Comparison of ENCODE assay signal across 8 cellular contexts in the genomic region with DNA sequence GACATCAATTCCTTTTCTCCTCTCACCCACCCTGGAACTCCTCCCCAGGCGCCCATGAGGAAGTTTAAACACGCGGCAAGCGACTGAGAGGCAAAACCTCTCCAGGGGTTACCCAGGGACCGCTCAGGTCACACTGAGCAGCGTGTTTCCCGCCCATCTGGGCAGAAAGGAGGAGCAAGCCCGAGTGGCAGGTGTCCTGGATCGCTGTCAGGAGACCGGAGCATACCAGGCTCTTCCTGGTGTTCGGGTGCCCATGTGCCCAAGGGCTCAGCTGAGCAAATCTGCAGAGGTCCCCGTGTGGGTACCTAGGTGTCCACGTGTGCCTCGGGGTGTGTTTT. TPM values are rescaled to one million over a fixed set of nuclear protein-coding genes. Genes with fewer than 3 reads are reported as not detected.
DNase-seq lines count a peak whose midpoint lies in the region; ATAC-seq, FAIRE-seq and TF ChIP-seq lines count a peak whose summit lies in the region.

No MANE protein-coding gene starts in this region.

- H3K79me2 ChIP-seq in endothelial cell of umbilical vein (ENCODE audit: control insufficient read depth, insufficient read depth, low read length), result peaks cover 8% of the 10 kb centered on the region

- H3K27me3 Mint-ChIP-seq in naive thymus-derived CD4-positive, alpha-beta T cell, result peaks cover 0 to 2% (median 0%) of the 10 kb centered on the region in 5 donors
- no peaks in the 10 kb centered on the region for H3K27me3 Mint-ChIP-seq in type B pancreatic cell

- H3K27ac Mint-ChIP-seq in naive thymus-derived CD4-positive, alpha-beta T cell, result peak overlapping the region; percentile 99 to 100 (median 100)
- H3K27ac Mint-ChIP-seq in type B pancreatic cell, result peak overlapping the region; percentile 98

- H3K9me3 ChIP-seq in HAP-1 (no peaks in the 10 kb centered on the region; the same call in 1 of the 2 replicates), MG63 (no peaks in the 10 kb centered on the region), endothelial cell of umbilical vein (replicated peaks; ENCODE audit: control insufficient read depth, insufficient read depth, low read length) (no peaks in the 10 kb centered on the region)
- H3K9me3 ChIP-seq in naive thymus-derived CD4-positive, alpha-beta T cell (ENCODE audit: control insufficient read depth in 2 of 3, low read length in 3 of 3), result no peaks in the 10 kb centered on the region

- DNase-seq in GM10248 (ENCODE audit: extremely low spot score), result peak; percentile 37
- DNase-seq in HAP-1 (ENCODE audit: low spot score in 2 of 2), result peak; percentile 32 to 74
- peak; percentile 43 for DNase-seq in MG63
- peak; percentile 77 for DNase-seq in SW480 (ENCODE audit: low spot score)
- no peak for DNase-seq in endothelial cell of umbilical vein (ENCODE audit: low read depth, low spot score)
- peak in 2 of 9 donors; percentile 38 to 59 for DNase-seq in naive thymus-derived CD4-positive, alpha-beta T cell
- DNase-seq in type B pancreatic cell (ENCODE audit: extremely low spot score, unreplicated experiment), result no peak

- peak overlapping the region; percentile 83 for H3K4me2 ChIP-seq in endothelial cell of umbilical vein (ENCODE audit: insufficient read depth, low read length)

- no peak overlapping the region for H3K27ac ChIP-seq in endothelial cell of umbilical vein (ENCODE audit: insufficient read depth, low read depth, low read length)
- H3K27ac ChIP-seq in naive thymus-derived CD4-positive, alpha-beta T cell (ENCODE audit: low read depth, low read length), result peak overlapping the region; percentile 90

- H3K27me3 ChIP-seq in HAP-1 (ENCODE audit: low read depth) (no peaks in the 10 kb centered on the region), MG63 (no peaks in the 10 kb centered on the region), endothelial cell of umbilical vein (ENCODE audit: control insufficient read depth in 2 of 2, insufficient read depth in 2 of 2, low read length in 2 of 2) (no peaks in the 10 kb centered on the region)
- H3K27me3 ChIP-seq in naive thymus-derived CD4-positive, alpha-beta T cell (ENCODE audit: control insufficient read depth in 2 of 2, insufficient read depth in 2 of 2, low read length in 2 of 2), result no peaks in the 10 kb centered on the region

- peak overlapping the region; percentile 96 to 100 (median 100) for H3K4me3 Mint-ChIP-seq in naive thymus-derived CD4-positive, alpha-beta T cell
- peak overlapping the region; percentile 99 for H3K4me3 Mint-ChIP-seq in type B pancreatic cell

- H3K9me1 ChIP-seq in endothelial cell of umbilical vein (replicated peaks; ENCODE audit: control insufficient read depth, extremely low read depth, insufficient read depth, low read length), result no peaks in the 10 kb centered on the region

- peaks cover 6 to 27% (median 15%) of the 10 kb centered on the region in 7 donors for H3K4me1 Mint-ChIP-seq in naive thymus-derived CD4-positive, alpha-beta T cell
- H3K4me1 Mint-ChIP-seq in type B pancreatic cell (ENCODE audit: unreplicated experiment), result peaks cover 10% of the 10 kb centered on the region

- H3K4me3 ChIP-seq in HAP-1 (peak overlapping the region; percentile 93), MG63 (peak overlapping the region; percentile 68), endothelial cell of umbilical vein (replicated peaks in 1 of 3; ENCODE audit: insufficient read depth in 1 of 3, low read depth in 1 of 3, low read length in 3 of 3) (peak overlapping the region; percentile 66 to 85 (median 75))
- H3K4me3 ChIP-seq in naive thymus-derived CD4-positive, alpha-beta T cell (ENCODE audit: low read length), result peak overlapping the region; percentile 84

- FAIRE-seq in endothelial cell of umbilical vein (lab: Jason Lieb, UNC), result no peak

- no peak for TF ChIP-seq POLR2A in endothelial cell of umbilical vein (IDR thresholded peaks at IDR 0.05; ENCODE audit: low read depth, low read length)

- dilution Hi-C loops in endothelial cell of umbilical vein (cut with MboI; ENCODE audit: extremely low pct_ligation_motif_present, low sequenced_read_pairs), result no loop called here

- peaks cover 0 to 9% (median 5%) of the 10 kb centered on the region in 5 donors for H3K36me3 Mint-ChIP-seq in naive thymus-derived CD4-positive, alpha-beta T cell
- H3K36me3 Mint-ChIP-seq in type B pancreatic cell, result no peaks in the 10 kb centered on the region

- TSS peak; percentile 41 for BruUV-seq in endothelial cell of umbilical vein (replicated peaks; lab: Mats Ljungman, UMichigan)

- peaks cover 11% of the 10 kb centered on the region for H3K4me1 ChIP-seq in HAP-1
- H3K4me1 ChIP-seq in endothelial cell of umbilical vein (ENCODE audit: control insufficient read depth, extremely low read depth, insufficient read depth, low read length), result peaks cover 8% of the 10 kb centered on the region
- H3K4me1 ChIP-seq in naive thymus-derived CD4-positive, alpha-beta T cell (ENCODE audit: control insufficient read depth in 2 of 2, insufficient read depth in 2 of 2, low read length in 2 of 2), result peaks cover 0 to 6% of the 10 kb centered on the region in 2 donors

- CTCF ChIA-PET in GM10248 (lab: Yijun Ruan, JAX), result interaction anchor here (0.7 to 13.0 kb wide), 29 partner anchors 8 to 230 kb away, joined by 3 to 108 read pairs (median 5); a partner anchor contains a TSS
- CTCF ChIA-PET in endothelial cell of umbilical vein (lab: Charles Lee), result interaction anchor here (0.8 to 2.4 kb wide), 11 partner anchors 19 to 228 kb away, joined by 3 to 68 read pairs (median 6); a partner anchor contains a TSS
- CTCF ChIA-PET in naive thymus-derived CD4-positive, alpha-beta T cell (lab: Charles Lee), result interaction anchor here (0.6 to 2.9 kb wide), 16 partner anchors 16 to 953 kb away, joined by 3 to 19 read pairs (median 4); a partner anchor contains a TSS

- intact Hi-C loops in endothelial cell of umbilical vein (cut with micrococcal nuclease), result loop anchor here (1.0 to 2.0 kb wide), 4 partner anchors 18 to 227 kb away; a partner anchor contains a TSS
- intact Hi-C loops in naive thymus-derived CD4-positive, alpha-beta T cell (cut with micrococcal nuclease), result loop anchor here (1.0 to 2.0 kb wide), 16 partner anchors 17 to 691 kb away; a partner anchor contains a TSS

- ATAC-seq in naive thymus-derived CD4-positive, alpha-beta T cell, result peak; percentile 5
- ATAC-seq in HG02840 (IDR thresholded peaks at IDR 0.05; ENCODE audit: low FRiP score, unreplicated experiment), result no peak

- peak overlapping the region; percentile 85 for H2AFZ ChIP-seq in endothelial cell of umbilical vein (ENCODE audit: low read depth, low read length)

- H4K20me1 ChIP-seq in endothelial cell of umbilical vein (replicated peaks; ENCODE audit: control insufficient read depth, extremely low read depth, insufficient read depth, low read length), result no peaks in the 10 kb centered on the region

- POLR2A ChIA-PET in GM10248 (lab: Yijun Ruan, JAX), result interaction anchor here (0.5 to 1.8 kb wide), 19 partner anchors 10 to 415 kb away, joined by 3 to 27 read pairs (median 4); a partner anchor contains a TSS
- POLR2A ChIA-PET in endothelial cell of umbilical vein (lab: Charles Lee), result interaction anchor here (0.6 to 1.7 kb wide), 7 partner anchors 11 to 151 kb away, joined by 3 to 17 read pairs (median 4); a partner anchor contains a TSS
- POLR2A ChIA-PET in naive thymus-derived CD4-positive, alpha-beta T cell (lab: Charles Lee), result interaction anchor here (0.6 to 3.9 kb wide), 24 partner anchors 10 to 488 kb away, joined by 3 to 73 read pairs (median 3); a partner anchor contains a TSS

- in situ Hi-C loops in HAP-1 (cut with MboI; ENCODE audit: low sequenced_read_pairs), result no loop called here

- peaks cover 29% of the 10 kb centered on the region for H3K36me3 ChIP-seq in HAP-1 (replicated peaks)
- peaks cover 26% of the 10 kb centered on the region for H3K36me3 ChIP-seq in MG63
- H3K36me3 ChIP-seq in endothelial cell of umbilical vein (ENCODE audit: control insufficient read depth in 2 of 2, extremely low read depth in 1 of 2, insufficient read depth in 2 of 2, low read length in 2 of 2), result peaks cover 0 to 10% of the 10 kb centered on the region in 2 experiments
- peaks cover 0 to 18% (median 0%) of the 10 kb centered on the region in 3 experiments for H3K36me3 ChIP-seq in naive thymus-derived CD4-positive, alpha-beta T cell (ENCODE audit: control insufficient read depth in 2 of 3, insufficient read depth in 3 of 3, low read length in 3 of 3)

- TF ChIP-seq CTCF in GM10248 (IDR thresholded peaks at IDR 0.05; ENCODE audit: control extremely low read depth, extremely low read depth, low read depth, missing control alignments) (no peak), endothelial cell of umbilical vein (IDR thresholded peaks at IDR 0.05; ENCODE audit: extremely low read depth in 1 of 2, insufficient read depth in 1 of 2, low read depth in 1 of 2, low read length in 2 of 2) (no peak), type B pancreatic cell (conservative IDR thresholded peaks at IDR 0.05) (no peak)

- peak overlapping the region; percentile 72 for H3K9ac ChIP-seq in endothelial cell of umbilical vein (replicated peaks; ENCODE audit: extremely low read depth, insufficient read depth, low read length)

- H3K9me3 Mint-ChIP-seq in naive thymus-derived CD4-positive, alpha-beta T cell, result no peaks in the 10 kb centered on the region
- H3K9me3 Mint-ChIP-seq in type B pancreatic cell, result no peaks in the 10 kb centered on the region

RNA-seq across cellular contexts. Expression of a gene that starts 0.5 kb away (rescaled TPM):
- 17.8 and 21.7 TPM in 2 replicates for total RNA-seq in MG63 (2014; rRNA removed; shearing (Covaris generic); ENCODE audit: low replicate concordance)
- 16.8 and 20.9 TPM in 2 replicates for total RNA-seq in endothelial cell of umbilical vein
- polyA plus RNA-seq in endothelial cell of umbilical vein, result 20.0 and 20.6 TPM in 2 replicates
- 19.2 TPM in 2 replicates for polyA plus RNA-seq in endothelial cell of umbilical vein (2011; cell fraction: cytosol; rRNA removed)
- polyA plus RNA-seq in endothelial cell of umbilical vein (2011; cell fraction: nucleus; rRNA removed), result 16.0 and 17.7 TPM in 2 replicates
- 17.9 and 24.1 TPM in 2 replicates for polyA plus RNA-seq in endothelial cell of umbilical vein (2012)
- 9.9 and 13.4 TPM in 2 replicates for polyA minus RNA-seq in endothelial cell of umbilical vein
- 35.7 TPM for polyA minus RNA-seq in endothelial cell of umbilical vein (2011; cell fraction: cytosol; rRNA and poly(A)+ RNA removed)
- 3.7 and 6.2 TPM in 2 replicates for polyA minus RNA-seq in endothelial cell of umbilical vein (2011; cell fraction: nucleus; rRNA and poly(A)+ RNA removed)
- 10 to 100 TPM; 15.6 to 42.5 (median 21.1) TPM for total RNA-seq in naive thymus-derived CD4-positive, alpha-beta T cell
- 10 to 100 TPM; 13.0 to 15.5 TPM for polyA plus RNA-seq in naive thymus-derived CD4-positive, alpha-beta T cell
- 17.0 and 17.8 TPM in 2 replicates for total RNA-seq in type B pancreatic cell (ENCODE audit: low replicate concordance)

RNA-seq across cellular contexts. Expression of a gene that starts 17.7 kb away (rescaled TPM):
- 4.4 and 18.2 TPM in 2 replicates for total RNA-seq in MG63 (2014; rRNA removed; shearing (Covaris generic); ENCODE audit: low replicate concordance)
- total RNA-seq in endothelial cell of umbilical vein, result 12.3 and 12.4 TPM in 2 replicates
- 35.7 and 37.1 TPM in 2 replicates for polyA plus RNA-seq in endothelial cell of umbilical vein
- polyA plus RNA-seq in endothelial cell of umbilical vein (2011; cell fraction: cytosol; rRNA removed), result 26.2 and 30.3 TPM in 2 replicates
- polyA plus RNA-seq in endothelial cell of umbilical vein (2011; cell fraction: nucleus; rRNA removed), result 13.5 and 17.1 TPM in 2 replicates
- 18.4 and 18.8 TPM in 2 replicates for polyA plus RNA-seq in endothelial cell of umbilical vein (2012)
- 14.6 and 16.0 TPM in 2 replicates for polyA minus RNA-seq in endothelial cell of umbilical vein
- polyA minus RNA-seq in endothelial cell of umbilical vein (2011; cell fraction: cytosol; rRNA and poly(A)+ RNA removed), result 20.7 TPM
- polyA minus RNA-seq in endothelial cell of umbilical vein (2011; cell fraction: nucleus; rRNA and poly(A)+ RNA removed), result 3.0 and 4.1 TPM in 2 replicates
- 10 to 100 TPM; 26.9 to 39.4 (median 36.0) TPM for total RNA-seq in naive thymus-derived CD4-positive, alpha-beta T cell
- 10 to 100 TPM; 84.3 to 90.0 TPM for polyA plus RNA-seq in naive thymus-derived CD4-positive, alpha-beta T cell
- total RNA-seq in type B pancreatic cell (ENCODE audit: low replicate concordance), result 11.9 and 16.6 TPM in 2 replicates

RNA-seq across cellular contexts. Expression of a gene that starts 27.1 kb away (rescaled TPM):
- 78.0 and 101 TPM in 2 replicates for total RNA-seq in MG63 (2014; rRNA removed; shearing (Covaris generic); ENCODE audit: low replicate concordance)
- total RNA-seq in endothelial cell of umbilical vein, result 65.7 and 79.8 TPM in 2 replicates
- polyA plus RNA-seq in endothelial cell of umbilical vein, result 74.8 and 82.8 TPM in 2 replicates
- polyA plus RNA-seq in endothelial cell of umbilical vein (2011; cell fraction: cytosol; rRNA removed), result 95.3 and 99.5 TPM in 2 replicates
- 57.9 and 62.3 TPM in 2 replicates for polyA plus RNA-seq in endothelial cell of umbilical vein (2011; cell fraction: nucleus; rRNA removed)
- polyA plus RNA-seq in endothelial cell of umbilical vein (2012), result 87.1 and 104 TPM in 2 replicates
- polyA minus RNA-seq in endothelial cell of umbilical vein, result 51.8 and 59.3 TPM in 2 replicates
- 43.8 TPM for polyA minus RNA-seq in endothelial cell of umbilical vein (2011; cell fraction: cytosol; rRNA and poly(A)+ RNA removed)
- polyA minus RNA-seq in endothelial cell of umbilical vein (2011; cell fraction: nucleus; rRNA and poly(A)+ RNA removed), result 25.1 and 31.3 TPM in 2 replicates
- 10 to 100 TPM; 29.2 to 70.1 (median 34.4) TPM for total RNA-seq in naive thymus-derived CD4-positive, alpha-beta T cell
- polyA plus RNA-seq in naive thymus-derived CD4-positive, alpha-beta T cell, result 100 to 1,000 TPM; 129 to 135 TPM
- total RNA-seq in type B pancreatic cell (ENCODE audit: low replicate concordance), result 67.0 and 70.9 TPM in 2 replicates

RNA-seq across cellular contexts. Expression of a gene that starts 27.3 kb away (rescaled TPM):
- 5.8 and 9.2 TPM in 2 replicates for total RNA-seq in MG63 (2014; rRNA removed; shearing (Covaris generic); ENCODE audit: low replicate concordance)
- total RNA-seq in endothelial cell of umbilical vein (39.2 and 62.9 TPM in 2 replicates), type B pancreatic cell (ENCODE audit: low replicate concordance) (49.7 and 64.4 TPM in 2 replicates)
- 41.2 and 41.6 TPM in 2 replicates for polyA plus RNA-seq in endothelial cell of umbilical vein
- polyA plus RNA-seq in endothelial cell of umbilical vein (2011; cell fraction: cytosol; rRNA removed), result 23.6 and 24.8 TPM in 2 replicates
- 226 and 231 TPM in 2 replicates for polyA plus RNA-seq in endothelial cell of umbilical vein (2011; cell fraction: nucleus; rRNA removed)
- 34.2 and 34.6 TPM in 2 replicates for polyA plus RNA-seq in endothelial cell of umbilical vein (2012)
- 46.8 and 50.6 TPM in 2 replicates for polyA minus RNA-seq in endothelial cell of umbilical vein
- polyA minus RNA-seq in endothelial cell of umbilical vein (2011; cell fraction: cytosol; rRNA and poly(A)+ RNA removed), result 15.4 TPM
- polyA minus RNA-seq in endothelial cell of umbilical vein (2011; cell fraction: nucleus; rRNA and poly(A)+ RNA removed), result 43.3 and 47.6 TPM in 2 replicates
- 100 to 1,000 TPM in 2 of 5 experiments, 10 to 100 TPM in 3; 79.6 to 128 (median 87.4) TPM for total RNA-seq in naive thymus-derived CD4-positive, alpha-beta T cell
- 10 to 100 TPM; 13.2 to 27.4 TPM for polyA plus RNA-seq in naive thymus-derived CD4-positive, alpha-beta T cell

Comparison
In these comparisons a context has a peak if more than half of its experiments do, and no peak if none do; other contexts are left out.
1. DNase-seq: peak in GM10248 (single experiment), HAP-1 (2 of 2), MG63 (single experiment) and SW480 (single experiment); none in endothelial cell of umbilical vein (single experiment) and type B pancreatic cell (single experiment).
2. Peak in every context shown above with its lines, with median percentiles within 50 percentile points of each other: H3K4me3 ChIP-seq.